In genomic region chr5:40616791-40617190, GRCh38 we compare ENCODE assay signal across 21 cellular contexts.
DNase-seq lines count a peak whose midpoint lies in the region; ATAC-seq and TF ChIP-seq lines count a peak whose summit lies in the region.
"Had no signal": no experiment of that assay in that cellular context is flagged by ENCODE, and none has a peak within 500 bp of the region (broad histone marks: within the 10 kb centered on the region; RNA-seq: fewer than 3 reads in every experiment).

No MANE protein-coding gene starts in this region.

- H3K9me3 ChIP-seq in spleen = no peaks in the 10 kb centered on the region
- H3K9me3 ChIP-seq: MG63, right atrium auricular region, thoracic aorta had no signal

- H3K27ac ChIP-seq in spleen = peak overlapping the region in 5 of 8 donors; percentile 16 to 79 (median 71)
- H3K27ac ChIP-seq: right atrium auricular region, thoracic aorta had no signal

- WGBS in spleen, 5 donors = 37 to 58% (median 47%) methylated on average over 4 of the region's 4 CpGs

- no peak for TF ChIP-seq CTCF in spleen (IDR thresholded peaks at IDR 0.05 in 8 of 11, conservative IDR thresholded peaks at IDR 0.05 in 3 of 11)

- no peak for TF ChIP-seq POLR2A in spleen (IDR thresholded peaks at IDR 0.05)

- H3K36me3 ChIP-seq in spleen = no peaks in the 10 kb centered on the region
- H3K36me3 ChIP-seq: MG63, right atrium auricular region, thoracic aorta had no signal

- ATAC-seq in GM18868 (IDR thresholded peaks at IDR 0.05; ENCODE audit: unreplicated experiment) = peak; percentile 93
- ATAC-seq in HG02938 (IDR thresholded peaks at IDR 0.05; ENCODE audit: unreplicated experiment) = peak; percentile 61
- ATAC-seq in GM19328 (IDR thresholded peaks at IDR 0.05; ENCODE audit: unreplicated experiment) = no peak
- no peak for ATAC-seq in HG02642 (IDR thresholded peaks at IDR 0.05; ENCODE audit: poor library complexity, unreplicated experiment)

- DNase-seq in NOMO-1 treated with DMSO at 0.1 percent for 48 hours (lab: John Stamatoyannopoulos, UW; ENCODE audit: unreplicated experiment) (peak; percentile 93), spleen (no peak), NCI-H2029 (lab: John Stamatoyannopoulos, UW) (no peak)
- DNase-seq: activated CD4-positive, alpha-beta T cell treated with anti-CD3 and anti-CD28 coated beads for 48 hours; activated naive CD8-positive, alpha-beta T cell treated with anti-CD3 and anti-CD28 coated beads, Interleukin-2, amount 10 ng/mL, durations not matched to agents 7 days and 5 days; activated T-cell treated with anti-CD3 and anti-CD28 coated beads for 4 hours; C1 segment of cervical spinal cord; DMS79 treated with DMSO at 0.1 percent for 48 hours; effector CD8-positive, alpha-beta T cell; kidney; MG63; NCI-H2081 treated with DMSO at 0.1 percent for 48 hours; NCI-H82; SHP77 treated with DMSO at 0.1 percent for 48 hours; T-helper 9 cell had no signal

- intact Hi-C loops in spleen (cut with DNase I; ENCODE audit: low total_unique reads) = no loop called here

- no peaks in the 10 kb centered on the region for H3K27me3 ChIP-seq in spleen (replicated peaks in 1 of 7)
- H3K27me3 ChIP-seq: MG63, right atrium auricular region had no signal

- no peak overlapping the region for H3K4me3 ChIP-seq in spleen
- H3K4me3 ChIP-seq: MG63, right atrium auricular region, thoracic aorta had no signal

- H3K4me1 ChIP-seq in spleen = peaks cover 0 to 34% (median 2%) of the 10 kb centered on the region in 6 donors
- H3K4me1 ChIP-seq: right atrium auricular region had no signal

Comparison
In these comparisons a context has a peak if more than half of its experiments do, and no peak if none do; other contexts are left out.
1. ATAC-seq: peak in GM18868 (single experiment) and HG02938 (single experiment); none in GM19328 (single experiment) and HG02642 (single experiment).